ENCODE assay signal across 10 cellular contexts in the genomic region with DNA sequence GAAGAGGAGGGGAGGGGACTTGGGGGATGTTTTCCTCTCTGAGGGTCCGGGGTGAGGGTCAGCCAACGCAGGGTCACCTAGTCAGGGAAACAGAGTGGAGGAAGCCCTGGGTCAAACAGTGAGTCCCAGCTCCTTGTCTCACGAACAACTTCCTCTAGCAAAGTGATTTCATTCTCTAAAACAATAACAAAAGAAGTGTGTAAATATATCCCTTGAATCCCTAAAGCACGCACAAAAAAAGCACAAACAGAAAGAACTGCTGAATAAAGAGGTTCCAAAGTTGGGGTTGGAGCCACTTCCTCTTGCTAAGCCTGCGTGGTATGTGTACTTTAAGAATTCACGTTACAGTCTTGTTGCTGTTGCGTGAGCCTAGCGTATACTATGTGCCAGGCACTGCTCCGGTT. TPM values are rescaled to one million over a fixed set of nuclear protein-coding genes. Genes with fewer than 3 reads are reported as not detected.
DNase-seq lines count a peak whose midpoint lies in the region; ATAC-seq, FAIRE-seq and TF ChIP-seq lines count a peak whose summit lies in the region.
"Had no signal": no experiment of that assay in that cellular context is flagged by ENCODE, and none has a peak within 500 bp of the region (broad histone marks: within the 10 kb centered on the region; RNA-seq: fewer than 3 reads in every experiment).

No MANE protein-coding gene starts in this region.

- no peak overlapping the region for H4K8ac ChIP-seq in neuronal stem cell (ENCODE audit: low read depth, low read length)

- WGBS in neuronal stem cell (ENCODE audit: extremely low coverage in 2 of 2, insufficient read length in 2 of 2, insufficient replicate concordance in 1 of 2), 2 donors: no CpG with 5 or more reads among the region's 9 CpGs

- no peaks in the 10 kb centered on the region for H3K79me2 ChIP-seq in fibroblast of lung (ENCODE audit: control insufficient read depth, insufficient read depth, low read length)

- H4K20me1 ChIP-seq in fibroblast of lung (ENCODE audit: control insufficient read depth, extremely low read depth, insufficient read depth, low read length): no peaks in the 10 kb centered on the region

- H3K4me3 ChIP-seq in RWPE2 (ENCODE audit: severe bottlenecking) (no peak overlapping the region), fibroblast of lung (replicated peaks in 1 of 4; ENCODE audit: control extremely low read depth in 1 of 4, insufficient read depth in 1 of 4, low read depth in 3 of 4, low read length in 4 of 4) (no peak overlapping the region), neuronal stem cell (ENCODE audit: low read length in 2 of 2) (no peak overlapping the region)

- H3K23ac ChIP-seq in neuronal stem cell (ENCODE audit: low read depth, low read length, poor library complexity): no peak overlapping the region

- H3K4me1 ChIP-seq in RWPE2 (ENCODE audit: insufficient read depth, poor library complexity, severe bottlenecking) (peaks cover 5% of the 10 kb centered on the region), fibroblast of lung (ENCODE audit: control insufficient read depth, extremely low read depth, insufficient read depth, low read length) (no peaks in the 10 kb centered on the region), neuronal stem cell (ENCODE audit: control insufficient read depth in 2 of 2, insufficient read depth in 1 of 2, low read depth in 1 of 2, low read length in 2 of 2) (peaks cover 0 to 2% of the 10 kb centered on the region in 2 donors)

- H3K9ac ChIP-seq in fibroblast of lung (ENCODE audit: insufficient read depth, low read length) (peak overlapping the region; percentile 7), neuronal stem cell (ENCODE audit: low read depth, low read length, poor library complexity) (no peak overlapping the region)

- no peak for FAIRE-seq in HTR-8/SVneo (lab: Jason Lieb, UNC)
- FAIRE-seq: endometrium had no signal

- H3K4ac ChIP-seq in neuronal stem cell (ENCODE audit: low read length): no peak overlapping the region

- no peak overlapping the region for H2BK12ac ChIP-seq in neuronal stem cell (ENCODE audit: low read length)

- H3K79me1 ChIP-seq in neuronal stem cell (ENCODE audit: low read depth, low read length): no peaks in the 10 kb centered on the region

- H4K91ac ChIP-seq in neuronal stem cell (ENCODE audit: low read depth, low read length, poor library complexity): no peak overlapping the region

- no peak for TF ChIP-seq CTCF in RWPE2 (IDR thresholded peaks at IDR 0.05; ENCODE audit: poor library complexity, severe bottlenecking)
- TF ChIP-seq CTCF in fibroblast of lung (conservative IDR thresholded peaks at IDR 0.05 in 1 of 2, IDR thresholded peaks at IDR 0.05 in 1 of 2; ENCODE audit: low read depth in 1 of 2, low read length in 2 of 2): no peak

- no peak overlapping the region for H3K18ac ChIP-seq in neuronal stem cell (ENCODE audit: low read length)

- no peaks in the 10 kb centered on the region for H3K9me3 ChIP-seq in RWPE2 (ENCODE audit: severe bottlenecking)
- no peaks in the 10 kb centered on the region for H3K9me3 ChIP-seq in fibroblast of lung (ENCODE audit: control insufficient read depth, insufficient read depth, low read depth, low read length)
- H3K9me3 ChIP-seq in neuronal stem cell (replicated peaks in 1 of 2; ENCODE audit: control insufficient read depth in 2 of 2, insufficient read depth in 1 of 2, low read depth in 1 of 2, low read length in 2 of 2): no peaks in the 10 kb centered on the region

- peak; percentile 42; the same call in 1 of the 3 replicates for ATAC-seq in RWPE2 (ENCODE audit: low read depth)
- no peak for ATAC-seq in GM19023 (IDR thresholded peaks at IDR 0.05; ENCODE audit: unreplicated experiment)
- ATAC-seq: stimulated activated naive CD8-positive, alpha-beta T cell treated with anti-CD3 and anti-CD28 coated beads, Interleukin-15, Interleukin-2, amounts not matched to agents 100 U/mL and 50 U/mL, for 24 hours had no signal

- H2AK5ac ChIP-seq in neuronal stem cell (ENCODE audit: low read depth, low read length): no peak overlapping the region

- H3K4me2 ChIP-seq in fibroblast of lung (ENCODE audit: extremely low read depth, insufficient read depth, low read length): no peak overlapping the region
- no peak overlapping the region for H3K4me2 ChIP-seq in neuronal stem cell (ENCODE audit: insufficient read depth, low read length, poor library complexity, severe bottlenecking)

- H3K36me3 ChIP-seq in RWPE2 (ENCODE audit: low read depth): no peaks in the 10 kb centered on the region
- no peaks in the 10 kb centered on the region for H3K36me3 ChIP-seq in fibroblast of lung (ENCODE audit: control insufficient read depth, insufficient read depth, low read length)
- no peaks in the 10 kb centered on the region for H3K36me3 ChIP-seq in neuronal stem cell (replicated peaks in 1 of 2; ENCODE audit: control insufficient read depth in 2 of 2, insufficient read depth in 2 of 2, low read length in 2 of 2)

- no peak overlapping the region for H3K14ac ChIP-seq in neuronal stem cell (ENCODE audit: low read length)

- H3K27me3 ChIP-seq in RWPE2 (ENCODE audit: insufficient read depth, poor library complexity, severe bottlenecking) (no peaks in the 10 kb centered on the region), fibroblast of lung (ENCODE audit: control insufficient read depth, insufficient read depth, low read length) (no peaks in the 10 kb centered on the region), neuronal stem cell (ENCODE audit: control insufficient read depth in 3 of 3, insufficient read depth in 3 of 3, low read depth in 1 of 3, low read length in 3 of 3) (peaks cover 0 to 5% (median 0%) of the 10 kb centered on the region in 3 experiments)

- H3K27ac ChIP-seq in RWPE2 (ENCODE audit: poor library complexity, severe bottlenecking) (no peak overlapping the region), fibroblast of lung (ENCODE audit: insufficient read depth, low read length) (no peak overlapping the region), neuronal stem cell (replicated peaks; ENCODE audit: low read length) (no peak overlapping the region)

- H2BK5ac ChIP-seq in neuronal stem cell (ENCODE audit: low read length): no peak overlapping the region

- DNase-seq in AG08396 (ENCODE audit: low spot score): peak; percentile 46
- no peak for DNase-seq in RWPE2 (ENCODE audit: low spot score)
- DNase-seq in fibroblast of lung (ENCODE audit: low read depth in 2 of 2): peak in 1 of 2 donors; percentile 57
- DNase-seq in neuronal stem cell (ENCODE audit: low spot score): no peak
- no peak for DNase-seq in HTR-8/SVneo (ENCODE audit: insufficient read length, low spot score)
- DNase-seq in HK-2 (ENCODE audit: unreplicated experiment): no peak
- no peak for DNase-seq in activated effector memory CD4-positive, alpha-beta T cell treated with Interleukin-2 at 50 U/mL for 16 hours
- DNase-seq: stimulated activated naive CD8-positive, alpha-beta T cell treated with anti-CD3 and anti-CD28 coated beads, Interleukin-15, Interleukin-2, amounts not matched to agents 100 U/mL and 50 U/mL, for 24 hours had no signal

- H2AFZ ChIP-seq in fibroblast of lung (ENCODE audit: low read length) (peak overlapping the region; percentile 78), neuronal stem cell (ENCODE audit: low read length) (peak overlapping the region; percentile 72)

- H2BK120ac ChIP-seq in neuronal stem cell (ENCODE audit: low read depth, low read length): no peak overlapping the region

- no peak overlapping the region for H2BK15ac ChIP-seq in neuronal stem cell (ENCODE audit: low read length)

RNA-seq across cellular contexts. Expression of a gene that starts 1.5 kb away (rescaled TPM):
- under 0.01 TPM in 1 of 2 replicates, not detected in the other for total RNA-seq in fibroblast of lung
- 0.02 and 0.08 TPM in 2 replicates for polyA plus RNA-seq in fibroblast of lung
- 0.03 TPM in 1 of 2 replicates, not detected in the other for polyA plus RNA-seq in fibroblast of lung (2012)
- polyA minus RNA-seq in fibroblast of lung (ENCODE audit: low replicate concordance): 0.07 TPM in 1 of 2 replicates, not detected in the other
- polyA plus RNA-seq in neuronal stem cell (2013, experiment 1 of 2): not detected
- polyA plus RNA-seq in neuronal stem cell (2013, experiment 2 of 2): not detected

RNA-seq across cellular contexts. Expression of a gene that starts 18.6 kb away (rescaled TPM):
- total RNA-seq in fibroblast of lung: 7.2 and 8.3 TPM in 2 replicates
- polyA plus RNA-seq in fibroblast of lung: 2.6 and 5.6 TPM in 2 replicates
- 4.4 and 10.3 TPM in 2 replicates for polyA plus RNA-seq in fibroblast of lung (2012)
- polyA minus RNA-seq in fibroblast of lung (ENCODE audit: low replicate concordance): 7.3 and 13.2 TPM in 2 replicates
- 8.3 TPM for polyA plus RNA-seq in neuronal stem cell (2013, experiment 1 of 2)
- polyA plus RNA-seq in neuronal stem cell (2013, experiment 2 of 2): 8.3 TPM

RNA-seq across cellular contexts. Expression of a gene that starts 20.8 kb away (rescaled TPM):
- total RNA-seq in fibroblast of lung: under 0.01 and 0.33 TPM in 2 replicates
- 0.73 and 0.81 TPM in 2 replicates for polyA plus RNA-seq in fibroblast of lung
- polyA plus RNA-seq in fibroblast of lung (2012): 0.46 and 0.72 TPM in 2 replicates
- polyA minus RNA-seq in fibroblast of lung (ENCODE audit: low replicate concordance): 0.71 TPM in 1 of 2 replicates, not detected in the other
- polyA plus RNA-seq in neuronal stem cell (2013, experiment 1 of 2): not detected
- polyA plus RNA-seq in neuronal stem cell (2013, experiment 2 of 2): 0.04 TPM

RNA-seq across cellular contexts. Expression of a gene that starts 55.8 kb away (rescaled TPM):
- total RNA-seq in fibroblast of lung: 1.8 and 3.6 TPM in 2 replicates
- 1.9 and 2.0 TPM in 2 replicates for polyA plus RNA-seq in fibroblast of lung
- polyA plus RNA-seq in fibroblast of lung (2012): 17.9 and 20.4 TPM in 2 replicates
- 2.7 and 5.7 TPM in 2 replicates for polyA minus RNA-seq in fibroblast of lung (ENCODE audit: low replicate concordance)
- polyA plus RNA-seq in neuronal stem cell (2013, experiment 1 of 2): 7.5 TPM
- 6.6 TPM for polyA plus RNA-seq in neuronal stem cell (2013, experiment 2 of 2)
